8 cellular contexts compared by ENCODE assay signal in the genomic region with DNA sequence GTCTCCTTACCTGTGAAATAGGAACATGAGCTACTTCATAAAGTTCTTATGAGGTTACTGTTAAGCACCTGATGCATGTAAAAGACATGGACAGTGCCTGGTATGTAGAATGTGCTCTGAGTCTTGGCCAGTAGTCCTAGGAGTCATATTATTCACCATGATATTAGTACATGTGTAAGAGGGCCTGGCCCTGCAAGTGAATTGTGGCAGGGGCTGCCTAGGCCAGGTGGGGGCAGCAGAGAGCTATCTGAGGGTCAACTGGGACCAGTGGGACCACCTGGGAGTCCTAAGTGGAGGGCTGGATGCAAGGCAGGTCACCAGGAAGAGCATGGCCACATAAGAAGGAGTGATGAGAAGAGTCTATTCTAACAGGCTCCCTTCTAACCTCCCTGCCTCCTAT.
DNase-seq lines count a peak whose midpoint lies in the region; ATAC-seq and TF ChIP-seq lines count a peak whose summit lies in the region.

No MANE protein-coding gene starts in this region.

- H3K27me3 ChIP-seq in adipocyte (replicated peaks; ENCODE audit: control insufficient read depth, insufficient read depth, low read length) = peaks cover 4% of the 10 kb centered on the region

- no peaks in the 10 kb centered on the region for H3K36me3 ChIP-seq in adipocyte (ENCODE audit: control insufficient read depth, insufficient read depth, low read length, severe bottlenecking)

- no peak overlapping the region for H3K9ac ChIP-seq in adipocyte (ENCODE audit: low read length)

- in situ Hi-C loops in KBM-7 (cut with MboI; ENCODE audit: low pct_unique_long_range_greater_than_20kb, low sequenced_read_pairs) = no loop called here

- peak; percentile 84 for TF ChIP-seq CTCF in C4-2B (conservative IDR thresholded peaks at IDR 0.05)

- no peaks in the 10 kb centered on the region for H3K9me3 ChIP-seq in adipocyte (ENCODE audit: control insufficient read depth, low read length)

- DNase-seq in KBM-7 (peak; percentile 30), adipocyte (ENCODE audit: low read depth) (peak; percentile 35), kidney tubule cell (ENCODE audit: low spot score) (peak; percentile 32), GDM1 (lab: John Stamatoyannopoulos, UW) (no peak)
- no peak for DNase-seq in activated effector memory CD4-positive, alpha-beta T cell treated with anti-CD3 and anti-CD28 coated beads, Interleukin-2, amount 50 U/mL, for 16 hours

- ATAC-seq in GM18519 (IDR thresholded peaks at IDR 0.05; ENCODE audit: low FRiP score, unreplicated experiment) (peak; percentile 56), GM21717 (IDR thresholded peaks at IDR 0.05; ENCODE audit: unreplicated experiment) (no peak)

- no peak overlapping the region for H3K27ac ChIP-seq in C4-2B

- no peak overlapping the region for H3K4me3 ChIP-seq in adipocyte (ENCODE audit: low read length)

- H3K4me1 ChIP-seq in adipocyte (ENCODE audit: control insufficient read depth, insufficient read depth, low read length) = peaks cover 4% of the 10 kb centered on the region

Comparison
In these comparisons a context has a peak if more than half of its experiments do, and no peak if none do; other contexts are left out.
1. DNase-seq: peak in KBM-7 (single experiment), adipocyte (single experiment) and kidney tubule cell (single experiment); none in GDM1 (single experiment) and activated effector memory CD4-positive, alpha-beta T cell treated with anti-CD3 and anti-CD28 coated beads, Interleukin-2, amount 50 U/mL, for 16 hours (single experiment).